ENCODE assay signal across 8 cellular contexts in genomic region chr6:10411915-10412164, GRCh38. TPM values are rescaled to one million over a fixed set of nuclear protein-coding genes. Genes with fewer than 3 reads are reported as not detected.
DNase-seq lines count a peak whose midpoint lies in the region; ATAC-seq and TF ChIP-seq lines count a peak whose summit lies in the region.

No MANE protein-coding gene starts in this region.

- H3K27ac ChIP-seq in SK-N-MC (peak overlapping the region; percentile 96), rectal smooth muscle tissue (ENCODE audit: low read depth, low read length) (peak overlapping the region; percentile 14)

- peaks cover 16% of the 10 kb centered on the region for H3K9me3 Mint-ChIP-seq in T-helper 2 cell treated with Interferon-gamma antibody and Interleukin-4, amounts not matched to agents 5 μg/mL and 100 μg/mL, for 36 hours

- H3K36me3 Mint-ChIP-seq in T-helper 2 cell treated with Interferon-gamma antibody and Interleukin-4, amounts not matched to agents 5 μg/mL and 100 μg/mL, for 36 hours (ENCODE audit: low read depth): peaks cover 19% of the 10 kb centered on the region

- H3K36me3 ChIP-seq in SK-N-MC (ENCODE audit: insufficient read depth, low read length) (peaks cover 30% of the 10 kb centered on the region), rectal smooth muscle tissue (ENCODE audit: control insufficient read depth, insufficient read depth, low read length) (no peaks in the 10 kb centered on the region)

- peaks cover 94% of the 10 kb centered on the region for H3K27me3 Mint-ChIP-seq in T-helper 2 cell treated with Interferon-gamma antibody and Interleukin-4, amounts not matched to agents 5 μg/mL and 100 μg/mL, for 36 hours (ENCODE audit: low read depth)

- H3K4me1 ChIP-seq in rectal smooth muscle tissue (ENCODE audit: control insufficient read depth, insufficient read depth, low read length): peaks cover 6% of the 10 kb centered on the region

- H3K9me3 ChIP-seq in SK-N-MC (ENCODE audit: low read depth, low read length): no peaks in the 10 kb centered on the region

- peaks cover 48% of the 10 kb centered on the region for H3K27me3 ChIP-seq in rectal smooth muscle tissue (ENCODE audit: control insufficient read depth, insufficient read depth, low read length)

- no peak for ATAC-seq in HG03565 (IDR thresholded peaks at IDR 0.05; ENCODE audit: unreplicated experiment)
- no peak for ATAC-seq in GM21529 (IDR thresholded peaks at IDR 0.05; ENCODE audit: unreplicated experiment)

- DNase-seq in T-helper 2 cell treated with Interferon-gamma antibody and Interleukin-4, amounts not matched to agents 5 μg/mL and 100 μg/mL, for 36 hours (ENCODE audit: low spot score): no peak
- no peak for DNase-seq in T-helper 2 cell
- DNase-seq in SK-N-MC (ENCODE audit: low read depth, low spot score): no peak
- DNase-seq in fibroblast of the aortic adventitia (ENCODE audit: low read depth): no peak
- DNase-seq in NCI-H446 treated with DMSO at 0.1 percent for 48 hours (lab: John Stamatoyannopoulos, UW): no peak

- H3K27ac Mint-ChIP-seq in T-helper 2 cell treated with Interferon-gamma antibody and Interleukin-4, amounts not matched to agents 5 μg/mL and 100 μg/mL, for 36 hours: peak overlapping the region; percentile 91

- TF ChIP-seq CTCF in fibroblast of the aortic adventitia (IDR thresholded peaks at IDR 0.05; ENCODE audit: insufficient read depth, low read length): no peak

- H3K4me3 Mint-ChIP-seq in T-helper 2 cell treated with Interferon-gamma antibody and Interleukin-4, amounts not matched to agents 5 μg/mL and 100 μg/mL, for 36 hours: peak overlapping the region; percentile 88

- peak overlapping the region; percentile 93 for H3K9ac ChIP-seq in SK-N-MC (ENCODE audit: insufficient read length)
- no peak overlapping the region for H3K9ac ChIP-seq in rectal smooth muscle tissue (ENCODE audit: low read length)

- peaks cover 26% of the 10 kb centered on the region for H3K4me1 Mint-ChIP-seq in T-helper 2 cell treated with Interferon-gamma antibody and Interleukin-4, amounts not matched to agents 5 μg/mL and 100 μg/mL, for 36 hours (ENCODE audit: low read depth)

- H3K4me3 ChIP-seq in SK-N-MC: peak overlapping the region; percentile 89
- H3K4me3 ChIP-seq in fibroblast of the aortic adventitia (ENCODE audit: low read depth, low read length): peak overlapping the region; percentile 77
- peak overlapping the region; percentile 90 for H3K4me3 ChIP-seq in rectal smooth muscle tissue (ENCODE audit: low read length)

RNA-seq across cellular contexts. Expression of gene TFAP2A, which starts 3.0 kb away (rescaled TPM):
- 1.4 TPM in 1 of 2 replicates, not detected in the other for total RNA-seq in fibroblast of the aortic adventitia (ENCODE audit: low replicate concordance)
